15 cellular contexts compared by ENCODE assay signal in the genomic region with DNA sequence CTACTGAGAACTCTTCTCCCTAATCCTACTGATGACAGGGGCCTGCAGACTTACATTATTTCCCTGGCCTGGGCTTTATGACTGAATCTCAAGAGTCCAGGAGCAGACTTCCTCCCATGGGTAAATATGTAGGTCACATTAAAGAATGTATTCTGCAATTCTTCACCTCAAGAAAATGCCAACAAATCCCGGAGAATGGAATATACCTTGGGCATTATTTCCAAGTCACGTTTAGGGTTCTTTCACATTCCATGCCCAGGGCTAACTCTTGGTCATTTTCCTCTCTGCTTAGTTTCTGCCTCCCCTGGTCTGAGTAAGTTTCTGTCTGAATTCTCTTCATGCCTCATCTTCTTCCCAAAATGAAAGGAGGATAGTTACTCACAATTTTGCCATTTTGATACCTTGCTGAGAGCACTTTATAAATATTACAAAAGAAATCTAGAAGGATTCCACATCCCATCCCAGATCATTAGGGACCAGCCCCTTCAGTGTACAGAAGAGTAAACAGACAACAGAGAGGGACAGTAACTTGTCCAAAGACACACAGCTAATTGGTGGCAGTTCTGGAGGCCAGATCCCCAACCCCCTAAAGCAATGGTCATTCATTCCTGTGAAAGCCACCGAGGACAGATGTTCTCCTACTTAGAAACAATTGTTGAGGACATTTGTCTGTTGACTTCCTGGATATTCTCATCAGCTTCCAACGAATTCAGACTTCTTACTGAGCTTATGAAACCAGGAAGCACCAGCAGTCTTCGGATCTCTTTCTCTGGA. TPM values are rescaled to one million over a fixed set of nuclear protein-coding genes. Genes with fewer than 3 reads are reported as not detected.
A peak's percentile ranks its signal among the peaks of the same experiment; 100 is the strongest.
DNase-seq lines count a peak whose midpoint lies in the region; ATAC-seq, FAIRE-seq and TF ChIP-seq lines count a peak whose summit lies in the region.
"Had no signal": no experiment of that assay in that cellular context is flagged by ENCODE, and none has a peak within 500 bp of the region (broad histone marks: within the 10 kb centered on the region; RNA-seq: fewer than 3 reads in every experiment).

No MANE protein-coding gene starts in this region.

- CTCF ChIA-PET in T-cell (lab: Charles Lee), result no interaction called here

- no peaks in the 10 kb centered on the region for H3K9me1 ChIP-seq in keratinocyte (ENCODE audit: control insufficient read depth, extremely low read depth, insufficient read depth, low read length)

- no peaks in the 10 kb centered on the region for H3K36me3 ChIP-seq in keratinocyte (ENCODE audit: control insufficient read depth in 2 of 2, extremely low read depth in 1 of 2, insufficient read depth in 2 of 2, low read length in 2 of 2)
- no peaks in the 10 kb centered on the region for H3K36me3 ChIP-seq in suprapubic skin
- no peaks in the 10 kb centered on the region for H3K36me3 ChIP-seq in aorta (ENCODE audit: control insufficient read depth in 1 of 2, insufficient read depth in 2 of 2, low read length in 1 of 2)
- H3K36me3 ChIP-seq in uterus, result no peaks in the 10 kb centered on the region
- H3K36me3 ChIP-seq: thoracic aorta had no signal

- dilution Hi-C loops in keratinocyte (cut with MboI; ENCODE audit: extremely low pct_ligation_motif_present, low sequenced_read_pairs), result no loop called here

- POLR2A ChIA-PET in T-cell (lab: Charles Lee), result no interaction called here

- H3K36me3 Mint-ChIP-seq in activated T-cell treated with anti-CD3 and anti-CD28 coated beads, Interleukin-2, amount 50 U/mL, for 72 hours (ENCODE audit: insufficient read depth in 2 of 2), result no peaks in the 10 kb centered on the region
- no peaks in the 10 kb centered on the region for H3K36me3 Mint-ChIP-seq in T-cell

- H3K4me3 ChIP-seq in keratinocyte (ENCODE audit: control insufficient read depth in 2 of 3, extremely low read depth in 1 of 3, insufficient read depth in 2 of 3, low read depth in 1 of 3, low read length in 3 of 3) (no peak overlapping the region), suprapubic skin (peak overlapping the region; percentile 46), aorta (ENCODE audit: low read length in 2 of 2) (no peak overlapping the region), uterus (no peak overlapping the region)
- H3K4me3 ChIP-seq: thoracic aorta had no signal

- TF ChIP-seq POLR2A in suprapubic skin (IDR thresholded peaks at IDR 0.05), result no peak
- TF ChIP-seq POLR2A in uterus (IDR thresholded peaks at IDR 0.05), result no peak

- no peak for ATAC-seq in activated T-cell treated with anti-CD3 and anti-CD28 coated beads, Interleukin-2, amount 50 U/mL, for 72 hours (replicated peaks in 1 of 2)
- ATAC-seq in T-cell (replicated peaks in 1 of 4), result no peak
- ATAC-seq in aorta (ENCODE audit: low FRiP score), result no peak
- no peak for ATAC-seq in GM19467 (IDR thresholded peaks at IDR 0.05; ENCODE audit: unreplicated experiment)

- peaks cover 36% of the 10 kb centered on the region for H3K27me3 Mint-ChIP-seq in activated T-cell treated with anti-CD3 and anti-CD28 coated beads, Interleukin-2, amount 50 U/mL, for 72 hours (ENCODE audit: low read depth)
- peaks cover 9 to 28% of the 10 kb centered on the region in 2 donors for H3K27me3 Mint-ChIP-seq in T-cell

- no peaks in the 10 kb centered on the region for H3K9me3 ChIP-seq in keratinocyte (ENCODE audit: control insufficient read depth, low read depth, low read length)
- no peaks in the 10 kb centered on the region for H3K9me3 ChIP-seq in suprapubic skin
- no peaks in the 10 kb centered on the region for H3K9me3 ChIP-seq in aorta (ENCODE audit: control insufficient read depth, low read length)
- H3K9me3 ChIP-seq in uterus, result no peaks in the 10 kb centered on the region
- H3K9me3 ChIP-seq: thoracic aorta had no signal

- H3K27me3 ChIP-seq in keratinocyte (ENCODE audit: control insufficient read depth, extremely low read depth, insufficient read depth, low read length), result no peaks in the 10 kb centered on the region
- H3K27me3 ChIP-seq in suprapubic skin, result peaks cover 12% of the 10 kb centered on the region
- no peaks in the 10 kb centered on the region for H3K27me3 ChIP-seq in aorta (ENCODE audit: control insufficient read depth in 1 of 2, insufficient read depth in 2 of 2, low read length in 1 of 2)
- H3K27me3 ChIP-seq in uterus, result no peaks in the 10 kb centered on the region

- H3K4me1 Mint-ChIP-seq in activated T-cell treated with anti-CD3 and anti-CD28 coated beads, Interleukin-2, amount 50 U/mL, for 72 hours (ENCODE audit: low read depth), result peaks cover 6% of the 10 kb centered on the region
- peaks cover 5 to 10% (median 6%) of the 10 kb centered on the region in 3 donors for H3K4me1 Mint-ChIP-seq in T-cell

- DNase-seq in activated T-cell treated with anti-CD3 and anti-CD28 coated beads, Interleukin-2, amount 50 U/mL, for 72 hours, result no peak
- DNase-seq in activated T-cell treated with anti-CD3 and anti-CD28 coated beads for 4 hours (no peak), T-cell (no peak), keratinocyte (ENCODE audit: low read depth, low spot score) (no peak), suprapubic skin (ENCODE audit: low spot score in 2 of 2) (no peak), aorta (no peak), uterus (no peak)
- DNase-seq: DMS79 treated with DMSO at 0.1 percent for 48 hours, dorsolateral prefrontal cortex, mesenchymal stem cell, NCI-H1092 had no signal

- no peak overlapping the region for H3K4me2 ChIP-seq in keratinocyte (ENCODE audit: control insufficient read depth, extremely low read depth, insufficient read depth, low read depth, low read length)

- no peaks in the 10 kb centered on the region for H3K9me3 Mint-ChIP-seq in activated T-cell treated with anti-CD3 and anti-CD28 coated beads, Interleukin-2, amount 50 U/mL, for 72 hours
- no peaks in the 10 kb centered on the region for H3K9me3 Mint-ChIP-seq in T-cell

- H3K27ac ChIP-seq in keratinocyte (ENCODE audit: control insufficient read depth, insufficient read depth, low read length) (no peak overlapping the region), suprapubic skin (no peak overlapping the region), aorta (ENCODE audit: low read depth in 1 of 2, low read length in 2 of 2) (no peak overlapping the region), uterus (no peak overlapping the region)
- H3K27ac ChIP-seq: dorsolateral prefrontal cortex, thoracic aorta had no signal

- 69% methylated on average over 5 of the region's 5 CpGs for WGBS in suprapubic skin
- WGBS in aorta, 2 donors, result 55 to 57% methylated on average over 5 of the region's 5 CpGs

- FAIRE-seq in keratinocyte (lab: Jason Lieb, UNC), result no peak
- FAIRE-seq: astrocyte had no signal

- intact Hi-C loops in aorta (cut with DNase I) (no loop called here), uterus (cut with DNase I; ENCODE audit: low total_unique reads) (no loop called here)

- no peaks in the 10 kb centered on the region for H4K20me1 ChIP-seq in keratinocyte (ENCODE audit: control insufficient read depth, extremely low read depth, insufficient read depth, low read length)

- H3K27ac Mint-ChIP-seq in activated T-cell treated with anti-CD3 and anti-CD28 coated beads, Interleukin-2, amount 50 U/mL, for 72 hours, result no peak overlapping the region
- H3K27ac Mint-ChIP-seq in T-cell, result no peak overlapping the region

- no peaks in the 10 kb centered on the region for H3K4me1 ChIP-seq in keratinocyte (ENCODE audit: control insufficient read depth, extremely low read depth, insufficient read depth, low read length)
- peaks cover 9% of the 10 kb centered on the region for H3K4me1 ChIP-seq in suprapubic skin
- no peaks in the 10 kb centered on the region for H3K4me1 ChIP-seq in aorta (ENCODE audit: control insufficient read depth in 1 of 2, insufficient read depth in 2 of 2, low read length in 2 of 2)
- H3K4me1 ChIP-seq in uterus, result no peaks in the 10 kb centered on the region

- peak overlapping the region; percentile 63 to 67 for H3K4me3 Mint-ChIP-seq in activated T-cell treated with anti-CD3 and anti-CD28 coated beads, Interleukin-2, amount 50 U/mL, for 72 hours
- H3K4me3 Mint-ChIP-seq in T-cell, result peak overlapping the region; percentile 68 to 74 (median 71)

- H3K9ac ChIP-seq in keratinocyte (ENCODE audit: control insufficient read depth, extremely low read depth, insufficient read depth, low read length), result no peak overlapping the region

- TF ChIP-seq CTCF in keratinocyte (optimal IDR thresholded peaks at IDR 0.05 in 1 of 3, IDR thresholded peaks at IDR 0.05 in 1 of 3, conservative IDR thresholded peaks at IDR 0.05 in 1 of 3; ENCODE audit: extremely low read depth in 1 of 3, insufficient read depth in 2 of 3, low read length in 3 of 3) (no peak), suprapubic skin (IDR thresholded peaks at IDR 0.05) (no peak), uterus (IDR thresholded peaks at IDR 0.05) (no peak)

- H2AFZ ChIP-seq in keratinocyte (ENCODE audit: control insufficient read depth, low read length), result peak overlapping the region; percentile 9

- no peaks in the 10 kb centered on the region for H3K79me2 ChIP-seq in keratinocyte (ENCODE audit: control insufficient read depth, insufficient read depth, low read length)

- TF ChIP-seq EP300 in suprapubic skin (IDR thresholded peaks at IDR 0.05), result no peak

RNA-seq across cellular contexts. Expression of gene PAH, which starts 0.6 kb away (rescaled TPM):
- total RNA-seq in activated T-cell treated with anti-CD3 and anti-CD28 coated beads, Interleukin-2, amount 50 U/mL, for 72 hours, result under 1 TPM in 1 of 2 donors, not detected in 1; 0.25 TPM
- total RNA-seq in T-cell, result 1 to 10 TPM in 1 of 5 donors, under 1 TPM in 2, not detected in 2; 0.30 to 2.0 (median 0.82) TPM
- polyA plus RNA-seq in keratinocyte, result not detected in 3 replicates
- not detected for polyA plus RNA-seq in keratinocyte (2011; ENCODE audit: low read depth)
- not detected in 2 replicates for polyA plus RNA-seq in keratinocyte (2011; cell fraction: cytosol; rRNA removed)
- polyA plus RNA-seq in keratinocyte (2011; cell fraction: nucleus; rRNA removed), result not detected in 2 replicates
- polyA plus RNA-seq in keratinocyte (2012; ENCODE audit: low replicate concordance), result not detected in 2 replicates
- not detected in 3 replicates for polyA minus RNA-seq in keratinocyte
- not detected for polyA minus RNA-seq in keratinocyte (2011; cell fraction: cytosol; rRNA and poly(A)+ RNA removed)
- polyA minus RNA-seq in keratinocyte (2011; cell fraction: nucleus; rRNA and poly(A)+ RNA removed), result not detected in 2 replicates
- 1 to 10 TPM in 1 of 4 donors, not detected in 3; 1.5 TPM for total RNA-seq in suprapubic skin
- total RNA-seq in aorta, result not detected
- not detected for polyA plus RNA-seq in aorta
- total RNA-seq in uterus, result under 1 TPM in 1 of 4 donors, not detected in 3; 0.18 TPM
- total RNA-seq: astrocyte, osteoblast, thoracic aorta had no signal

RNA-seq across cellular contexts. Expression of gene ASCL1, which starts 41.0 kb away (rescaled TPM):
- total RNA-seq in activated T-cell treated with anti-CD3 and anti-CD28 coated beads, Interleukin-2, amount 50 U/mL, for 72 hours, result not detected
- total RNA-seq in T-cell (not detected), suprapubic skin (not detected), aorta (not detected), uterus (under 1 TPM in 1 of 4 donors, not detected in 3; 0.48 TPM)
- polyA plus RNA-seq in keratinocyte (0.03 TPM in 1 of 3 replicates, not detected in the others), aorta (not detected)
- polyA plus RNA-seq in keratinocyte (2011; ENCODE audit: low read depth), result not detected
- not detected in 2 replicates for polyA plus RNA-seq in keratinocyte (2011; cell fraction: cytosol; rRNA removed)
- polyA plus RNA-seq in keratinocyte (2011; cell fraction: nucleus; rRNA removed), result not detected in 2 replicates
- not detected in 2 replicates for polyA plus RNA-seq in keratinocyte (2012; ENCODE audit: low replicate concordance)
- not detected in 3 replicates for polyA minus RNA-seq in keratinocyte
- not detected for polyA minus RNA-seq in keratinocyte (2011; cell fraction: cytosol; rRNA and poly(A)+ RNA removed)
- polyA minus RNA-seq in keratinocyte (2011; cell fraction: nucleus; rRNA and poly(A)+ RNA removed), result not detected in 2 replicates
- total RNA-seq: astrocyte, osteoblast, thoracic aorta had no signal
